Comparison of ENCODE assay signal across 6 cellular contexts in genomic region chr4:136551753-136552152, GRCh38.
"Had no signal": no experiment of that assay in that cellular context is flagged by ENCODE, and none has a peak within 500 bp of the region (broad histone marks: within the 10 kb centered on the region; RNA-seq: fewer than 3 reads in every experiment).

No MANE protein-coding gene starts in this region.

- H3K4me3 ChIP-seq: K562 had no signal

- ATAC-seq: HepG2, K562 had no signal

- DNase-seq: IMR-90, KBM-7, KG1 had no signal

- H3K27ac ChIP-seq: HL-60 had no signal
